Comparison of ENCODE assay signal across 8 cellular contexts in the genomic region with DNA sequence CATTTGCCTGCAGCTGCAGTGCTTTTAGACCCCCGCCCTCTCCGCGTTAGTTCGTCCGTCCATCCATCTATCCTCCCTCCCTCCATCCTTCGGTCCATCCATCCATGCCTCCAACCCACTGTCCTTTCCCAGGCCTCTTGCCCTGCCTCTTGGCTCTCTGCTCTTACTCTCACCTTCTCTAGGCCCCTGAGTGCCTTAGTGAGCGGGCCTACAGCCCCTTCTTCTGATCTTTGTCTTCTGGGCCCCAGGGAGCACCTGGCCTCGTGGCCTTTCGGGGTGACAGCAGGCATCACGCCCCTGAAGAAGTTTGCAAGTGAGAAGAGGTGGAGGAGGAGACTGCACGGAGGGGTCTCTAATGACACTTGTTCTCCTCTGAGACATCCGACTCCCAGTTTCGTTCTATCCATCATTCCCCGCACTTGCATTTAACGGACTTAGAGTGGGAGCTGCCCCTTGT. TPM values are rescaled to one million over a fixed set of nuclear protein-coding genes. Genes with fewer than 3 reads are reported as not detected.
DNase-seq lines count a peak whose midpoint lies in the region; ATAC-seq and TF ChIP-seq lines count a peak whose summit lies in the region.

No MANE protein-coding gene starts in this region.

- no peak for ATAC-seq in effector memory CD8-positive, alpha-beta T cell (replicated peaks)

- no peaks in the 10 kb centered on the region for H3K9me3 Mint-ChIP-seq in effector memory CD8-positive, alpha-beta T cell
- H3K9me3 Mint-ChIP-seq in neural progenitor cell, result no peaks in the 10 kb centered on the region

- H3F3A ChIP-seq in DOHH2 (ENCODE audit: control insufficient read depth, insufficient read depth) (no peaks in the 10 kb centered on the region), OCI-LY1 (ENCODE audit: insufficient read depth, low read length) (peaks cover 5% of the 10 kb centered on the region; the same call in 1 of the 2 replicates), neural progenitor cell (ENCODE audit: low read depth) (no peaks in the 10 kb centered on the region)

- peak overlapping the region; percentile 93 for H3K4me3 ChIP-seq in DOHH2 (ENCODE audit: low read length)
- peak overlapping the region; percentile 86 for H3K4me3 ChIP-seq in OCI-LY1 (ENCODE audit: low read depth, low read length, poor library complexity, severe bottlenecking)
- peak overlapping the region; percentile 89 for H3K4me3 ChIP-seq in neural progenitor cell

- peak overlapping the region; percentile 90 to 92 for H3K27ac Mint-ChIP-seq in effector memory CD8-positive, alpha-beta T cell
- H3K27ac Mint-ChIP-seq in neural progenitor cell, result peak overlapping the region; percentile 96

- peaks cover 16% of the 10 kb centered on the region for H3K27me3 ChIP-seq in DOHH2 (ENCODE audit: control insufficient read depth, low read length)
- no peaks in the 10 kb centered on the region; the same call in 1 of the 2 replicates for H3K27me3 ChIP-seq in OCI-LY1 (ENCODE audit: insufficient read depth, low read length)
- H3K27me3 ChIP-seq in neural progenitor cell, result peaks cover 36% of the 10 kb centered on the region

- H3K27me3 Mint-ChIP-seq in effector memory CD8-positive, alpha-beta T cell, result peaks cover 2 to 15% of the 10 kb centered on the region in 2 donors
- H3K27me3 Mint-ChIP-seq in neural progenitor cell (ENCODE audit: insufficient read depth, low read depth), result peaks cover 20% of the 10 kb centered on the region

- DNase-seq in effector memory CD8-positive, alpha-beta T cell, result no peak
- DNase-seq in neural progenitor cell (ENCODE audit: low spot score) (peak; percentile 48), glomerular visceral epithelial cell (ENCODE audit: extremely low spot score) (no peak), cortex of kidney (lab: John Stamatoyannopoulos, UW) (no peak), AG08396 (ENCODE audit: low spot score) (no peak), D341Med (ENCODE audit: low spot score) (no peak)

- H3K36me3 ChIP-seq in DOHH2 (ENCODE audit: control insufficient read depth, low read length) (peaks cover 18% of the 10 kb centered on the region; the same call in 1 of the 2 replicates), OCI-LY1 (ENCODE audit: insufficient read depth, low read length) (no peaks in the 10 kb centered on the region), neural progenitor cell (no peaks in the 10 kb centered on the region)

- TF ChIP-seq CTCF in DOHH2 (IDR thresholded peaks at IDR 0.05; ENCODE audit: low read depth, low read length, poor library complexity, severe bottlenecking), result no peak
- TF ChIP-seq CTCF in OCI-LY1 (IDR thresholded peaks at IDR 0.05; ENCODE audit: low read length), result no peak
- no peak for TF ChIP-seq CTCF in neural progenitor cell (IDR thresholded peaks at IDR 0.05)

- H3K9me2 ChIP-seq in DOHH2 (replicated peaks; ENCODE audit: control insufficient read depth, low read length) (no peaks in the 10 kb centered on the region), OCI-LY1 (ENCODE audit: low read depth, low read length) (no peaks in the 10 kb centered on the region)

- peaks cover 22% of the 10 kb centered on the region for H3K36me3 Mint-ChIP-seq in effector memory CD8-positive, alpha-beta T cell (ENCODE audit: insufficient read depth)
- peaks cover 4% of the 10 kb centered on the region for H3K36me3 Mint-ChIP-seq in neural progenitor cell

- H3K79me2 ChIP-seq in DOHH2 (ENCODE audit: control insufficient read depth, low read length), result peaks cover 14% of the 10 kb centered on the region
- no peaks in the 10 kb centered on the region for H3K79me2 ChIP-seq in OCI-LY1 (ENCODE audit: insufficient read depth, low read length)
- H3K79me2 ChIP-seq in neural progenitor cell (ENCODE audit: low read depth), result peaks cover 5% of the 10 kb centered on the region

- H3K4me3 Mint-ChIP-seq in effector memory CD8-positive, alpha-beta T cell, result peak overlapping the region; percentile 93 to 98
- peak overlapping the region; percentile 89 for H3K4me3 Mint-ChIP-seq in neural progenitor cell

- H3K4me1 ChIP-seq in DOHH2 (ENCODE audit: control insufficient read depth, low read length) (peaks cover 23% of the 10 kb centered on the region), OCI-LY1 (ENCODE audit: insufficient read depth, low read length, severe bottlenecking) (peaks cover 23% of the 10 kb centered on the region), neural progenitor cell (peaks cover 8% of the 10 kb centered on the region)

- peak overlapping the region; percentile 84 for H3K9ac ChIP-seq in OCI-LY1 (ENCODE audit: low read length)
- H3K9ac ChIP-seq in neural progenitor cell, result peak overlapping the region; percentile 94

- no peaks in the 10 kb centered on the region for H3K9me3 ChIP-seq in DOHH2 (ENCODE audit: control insufficient read depth, insufficient read depth, low read length)
- no peaks in the 10 kb centered on the region for H3K9me3 ChIP-seq in OCI-LY1 (ENCODE audit: low read length)
- no peaks in the 10 kb centered on the region for H3K9me3 ChIP-seq in neural progenitor cell (ENCODE audit: low read depth)

- H3K27ac ChIP-seq in DOHH2 (ENCODE audit: low read depth, low read length) (peak overlapping the region; percentile 48), OCI-LY1 (ENCODE audit: low read depth, low read length, poor library complexity, severe bottlenecking) (peak overlapping the region; percentile 9), neural progenitor cell (no peak overlapping the region)

- H3K4me2 ChIP-seq in DOHH2 (ENCODE audit: low read length), result peak overlapping the region; percentile 99
- peak overlapping the region; percentile 97 for H3K4me2 ChIP-seq in OCI-LY1 (ENCODE audit: low read length)
- peak overlapping the region; percentile 99 for H3K4me2 ChIP-seq in neural progenitor cell

- peaks cover 17 to 27% of the 10 kb centered on the region in 2 donors for H3K4me1 Mint-ChIP-seq in effector memory CD8-positive, alpha-beta T cell (ENCODE audit: low read depth in 2 of 2)
- peaks cover 23% of the 10 kb centered on the region for H3K4me1 Mint-ChIP-seq in neural progenitor cell

- peak overlapping the region; percentile 44; the same call in 1 of the 2 replicates for H2AFZ ChIP-seq in OCI-LY1 (ENCODE audit: low read length)
- peak overlapping the region; percentile 99 for H2AFZ ChIP-seq in neural progenitor cell (replicated peaks)

- H4K20me1 ChIP-seq in DOHH2 (ENCODE audit: control insufficient read depth, insufficient read depth, low read depth, low read length) (no peaks in the 10 kb centered on the region), OCI-LY1 (ENCODE audit: insufficient read depth, low read length) (no peaks in the 10 kb centered on the region), neural progenitor cell (ENCODE audit: low read depth) (no peaks in the 10 kb centered on the region)

RNA-seq across cellular contexts. Expression of gene ATXN7L2, which starts 0.8 kb away (rescaled TPM):
- 6.5 and 8.5 TPM in 2 replicates for total RNA-seq in neural progenitor cell (ENCODE audit: low replicate concordance)

RNA-seq across cellular contexts. Expression of gene CYB561D1, which starts 9.3 kb away (rescaled TPM):
- 4.3 and 6.8 TPM in 2 replicates for total RNA-seq in neural progenitor cell (ENCODE audit: low replicate concordance)

RNA-seq across cellular contexts. Expression of gene SYPL2, which starts 18.2 kb away (rescaled TPM):
- not detected in 2 replicates for total RNA-seq in neural progenitor cell (ENCODE audit: low replicate concordance)

RNA-seq across cellular contexts. Expression of gene AMIGO1, which starts 25.0 kb away (rescaled TPM):
- 4.5 and 6.0 TPM in 2 replicates for total RNA-seq in neural progenitor cell (ENCODE audit: low replicate concordance)

RNA-seq across cellular contexts. Expression of gene GPR61, which starts 55.1 kb away (rescaled TPM):
- 0.71 and 1.4 TPM in 2 replicates for total RNA-seq in neural progenitor cell (ENCODE audit: low replicate concordance)
